In the genomic region with DNA sequence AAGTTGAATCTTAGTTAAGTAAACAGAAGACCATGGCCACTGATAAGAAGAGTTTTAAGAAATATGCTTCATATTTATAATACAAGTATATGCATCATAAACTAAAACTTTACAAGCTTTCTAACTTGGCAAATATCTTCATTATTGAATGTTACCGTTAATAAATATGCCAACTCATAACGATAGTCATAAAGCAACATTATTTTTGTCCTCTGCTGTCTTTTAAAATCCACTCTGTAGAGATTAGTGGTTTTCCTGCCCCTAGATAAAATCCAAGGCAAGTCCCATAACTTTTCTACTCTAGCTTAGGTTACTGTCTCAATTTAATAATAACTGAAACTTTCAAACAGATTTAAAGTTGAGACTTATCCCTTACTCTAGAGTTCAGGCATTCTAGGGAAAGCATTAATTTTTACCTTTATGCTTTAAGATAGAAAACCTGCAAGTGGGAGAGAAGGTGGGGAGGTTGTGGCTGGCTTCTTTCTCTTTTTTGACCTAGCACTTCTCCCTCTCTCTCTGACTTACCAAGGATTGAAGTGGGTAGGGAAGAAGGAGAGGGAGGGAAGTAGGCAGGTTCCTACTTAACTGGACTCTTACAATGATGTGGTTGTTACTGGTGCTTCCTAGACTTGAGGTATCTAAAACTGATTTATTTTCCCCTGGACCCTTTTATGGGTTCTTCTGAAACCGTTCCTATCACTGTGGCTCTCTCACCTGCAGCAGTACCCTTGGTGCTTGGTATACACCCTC, we compare ENCODE assay signal across 11 cellular contexts. TPM values are rescaled to one million over a fixed set of nuclear protein-coding genes. Genes with fewer than 3 reads are reported as not detected.
DNase-seq lines count a peak whose midpoint lies in the region; ATAC-seq, FAIRE-seq and TF ChIP-seq lines count a peak whose summit lies in the region.
"Had no signal": no experiment of that assay in that cellular context is flagged by ENCODE, and none has a peak within 500 bp of the region (broad histone marks: within the 10 kb centered on the region; RNA-seq: fewer than 3 reads in every experiment).

No MANE protein-coding gene starts in this region.

- peaks cover 3% of the 10 kb centered on the region; the same call in 1 of the 2 replicates for H4K20me1 ChIP-seq in HCT116 (ENCODE audit: insufficient read depth)

- H3K36me3 ChIP-seq in HCT116 (ENCODE audit: control insufficient read depth in 1 of 2, insufficient read depth in 2 of 2, low read length in 2 of 2) (no peaks in the 10 kb centered on the region), adrenal gland (replicated peaks in 1 of 2) (no peaks in the 10 kb centered on the region), muscle layer of duodenum (ENCODE audit: control insufficient read depth in 1 of 2, insufficient read depth in 2 of 2, low read length in 2 of 2) (peaks cover 0 to 26% of the 10 kb centered on the region in 2 donors)

- peaks cover 44% of the 10 kb centered on the region for H3K79me2 ChIP-seq in HCT116 (ENCODE audit: insufficient read depth, low read length)

- POLR2A ChIA-PET in A549 (lab: Yijun Ruan, JAX): interaction anchor here (0.9 to 2.3 kb wide), 2 partner anchors 25 to 28 kb away, joined by 3 to 14 read pairs; no protein-coding TSS in a partner anchor
- POLR2A ChIA-PET in HCT116 (lab: Charles Lee): no interaction called here

- no peak for TF ChIP-seq EP300 in A549 (IDR thresholded peaks at IDR 0.05)

- no peaks in the 10 kb centered on the region for H3K9me2 ChIP-seq in HCT116 (ENCODE audit: insufficient read depth)

- H3K4me2 ChIP-seq in A549 (peak overlapping the region; percentile 79), HCT116 (ENCODE audit: low read length) (peak overlapping the region; percentile 34; the same call in 1 of the 2 replicates)

- TF ChIP-seq POLR2A in A549 (IDR thresholded peaks at IDR 0.05; ENCODE audit: low read length) (no peak), HCT116 (IDR thresholded peaks at IDR 0.05; ENCODE audit: borderline replicate concordance, extremely low read depth, insufficient read depth, insufficient read length) (no peak), adrenal gland (IDR thresholded peaks at IDR 0.05) (no peak)

- ATAC-seq in A549 (peak; percentile 16 to 17; a peak in 4 of 6 replicates), HCT116 (no peak), GM21529 (IDR thresholded peaks at IDR 0.05; ENCODE audit: unreplicated experiment) (no peak)

- TF ChIP-seq RAD21 in A549 (conservative IDR thresholded peaks at IDR 0.05 in 1 of 2, IDR thresholded peaks at IDR 0.05 in 1 of 2) (no peak), HCT116 (IDR thresholded peaks at IDR 0.05; ENCODE audit: low read depth) (no peak)

- no peaks in the 10 kb centered on the region for H3K9me3 ChIP-seq in A549
- H3K9me3 ChIP-seq in HCT116 (ENCODE audit: control insufficient read depth in 1 of 2, insufficient read depth in 1 of 2, low read depth in 1 of 2, low read length in 2 of 2): no peaks in the 10 kb centered on the region
- H3K9me3 ChIP-seq in adrenal gland (replicated peaks in 1 of 3): no peaks in the 10 kb centered on the region
- no peaks in the 10 kb centered on the region for H3K9me3 ChIP-seq in muscle layer of duodenum (ENCODE audit: control insufficient read depth in 1 of 2, low read length in 2 of 2)

- no TSS peak for BruUV-seq in HCT116 (replicated peaks; lab: Mats Ljungman, UMichigan)

- CTCF ChIA-PET in A549 (lab: Yijun Ruan, JAX) (interaction anchor here (1.5 kb wide), 2 partner anchors 23 to 138 kb away, joined by 3 to 4 read pairs; no protein-coding TSS in a partner anchor), HCT116 (lab: Charles Lee) (no interaction called here)

- H3K4me3 ChIP-seq in A549 (peak overlapping the region; percentile 10; the same call in 1 of the 3 replicates), HCT116 (replicated peaks in 1 of 2; ENCODE audit: low read depth in 1 of 2, low read length in 2 of 2) (no peak overlapping the region), adrenal gland (no peak overlapping the region), muscle layer of duodenum (ENCODE audit: low read depth in 1 of 2, low read length in 2 of 2) (no peak overlapping the region)

- DNase-seq in A549 (ENCODE audit: low read depth in 1 of 2, low spot score in 1 of 2) (no peak), HCT116 (ENCODE audit: low read depth, low spot score) (no peak), adrenal gland (no peak), DMS 273 treated with DMSO at 0.1 percent for 48 hours (lab: John Stamatoyannopoulos, UW) (no peak), GF-D8 (lab: John Stamatoyannopoulos, UW) (no peak), NCI-H1048 (lab: John Stamatoyannopoulos, UW) (no peak)
- DNase-seq: DMS153, H7, NCI-H1930 had no signal

- no peak for FAIRE-seq in A549 (lab: Jason Lieb, UNC)

- intact Hi-C loops in HCT116 (cut with micrococcal nuclease) (loop anchor here (5.0 kb wide), 1 partner anchor 83 kb away; a partner anchor contains a TSS), adrenal gland (cut with DNase I) (no loop called here)

- peak overlapping the region; percentile 94 to 98 for H3K27ac ChIP-seq in A549
- H3K27ac ChIP-seq in HCT116 (ENCODE audit: low read depth, low read length): no peak overlapping the region; the same call in 1 of the 2 replicates
- H3K27ac ChIP-seq in adrenal gland: peak overlapping the region in 4 of 5 donors; percentile 44 to 77 (median 58)
- H3K27ac ChIP-seq in muscle layer of duodenum (ENCODE audit: low read length): peak overlapping the region; percentile 1

- RAD21 ChIA-PET in HCT116 (lab: Charles Lee; ENCODE audit: low non-redundant PET in 1 of 2, low total read pairs in 2 of 2, uncharacterized antibody in 2 of 2, unreplicated experiment in 2 of 2): no interaction called here

- TF ChIP-seq CTCF in A549 (IDR thresholded peaks at IDR 0.05) (no peak), HCT116 (IDR thresholded peaks at IDR 0.05 in 2 of 3, conservative IDR thresholded peaks at IDR 0.05 in 1 of 3; ENCODE audit: borderline replicate concordance in 1 of 3, insufficient read depth in 1 of 3, low read depth in 2 of 3, low read length in 2 of 3) (no peak), adrenal gland (IDR thresholded peaks at IDR 0.05) (no peak)

- H2AFZ ChIP-seq in HCT116 (ENCODE audit: low read depth, low read length, poor library complexity, severe bottlenecking): no peak overlapping the region

- peak overlapping the region; percentile 9; the same call in 1 of the 2 replicates for H3K9ac ChIP-seq in HCT116 (ENCODE audit: low read length)

- no peaks in the 10 kb centered on the region for H3K27me3 ChIP-seq in HCT116 (ENCODE audit: insufficient read depth, low read length)
- H3K27me3 ChIP-seq in adrenal gland: no peaks in the 10 kb centered on the region
- no peaks in the 10 kb centered on the region for H3K27me3 ChIP-seq in muscle layer of duodenum (ENCODE audit: low read depth, low read length)

- H3K4me1 ChIP-seq in A549: peaks cover 95% of the 10 kb centered on the region
- peaks cover 0 to 19% of the 10 kb centered on the region in 2 experiments; a peak in 2 of 4 replicates for H3K4me1 ChIP-seq in HCT116 (ENCODE audit: control insufficient read depth in 1 of 2, insufficient read depth in 2 of 2, low read length in 2 of 2)
- peaks cover 7 to 88% of the 10 kb centered on the region in 2 donors for H3K4me1 ChIP-seq in adrenal gland (replicated peaks in 1 of 2)
- H3K4me1 ChIP-seq in muscle layer of duodenum (ENCODE audit: control insufficient read depth in 1 of 2, insufficient read depth in 2 of 2, low read length in 2 of 2): peaks cover under 1 to 18% of the 10 kb centered on the region in 2 donors

- 20% methylated on average over 3 of the region's 3 CpGs for WGBS in A549 (ENCODE audit: missing lambda C conversion rate)
- 43 to 55% (median 47%) methylated on average over 3 of the region's 3 CpGs for WGBS in adrenal gland, 4 donors

TF ChIP-seq in A549, 52 proteins besides CTCF, POLR2A, EP300 and RAD21:
- TF ChIP-seq HOXB13 (CRISPR knock-in tag; IDR thresholded peaks at IDR 0.05; ENCODE audit: low read depth) (peak; percentile 56; the same call in 1 of the 2 replicates), EHF (CRISPR knock-in tag; IDR thresholded peaks at IDR 0.05) (peak; percentile 20; the same call in 1 of the 2 replicates), FOSL2 (IDR thresholded peaks at IDR 0.05) (no peak), FOSL2 (CRISPR knock-in tag; IDR thresholded peaks at IDR 0.05) (0 out of 2 replicates have a peak, but pooled peaks have one; percentile 3), ESRRA (IDR thresholded peaks at IDR 0.05; ENCODE audit: borderline replicate concordance, low read length) (no peak)

TF ChIP-seq in HCT116, 20 proteins besides CTCF, POLR2A, EP300 and RAD21 (continues in another document):
- TF ChIP-seq SRF (IDR thresholded peaks at IDR 0.05; ENCODE audit: low read depth) (no peak), JUND (IDR thresholded peaks at IDR 0.05) (no peak), CBX3 (IDR thresholded peaks at IDR 0.05; ENCODE audit: low read depth) (no peak), EZH2 (IDR thresholded peaks at IDR 0.05) (no peak), TCF7L2 (IDR thresholded peaks at IDR 0.05; ENCODE audit: borderline replicate concordance, extremely low read depth, insufficient read depth, insufficient read length) (no peak), YY1 (IDR thresholded peaks at IDR 0.05; ENCODE audit: extremely low read depth, insufficient replicate concordance, low read depth, low read length) (no peak)

RNA-seq across cellular contexts. Expression of a gene that starts 29.6 kb away (rescaled TPM):
- polyA plus RNA-seq in A549 (2011; rRNA removed) (122 and 147 TPM in 2 replicates), A549 (2017; fragmentation: RNase III; extraction: RNeasy Plus Mini Kit Qiagen cat#74134 plus additional on column Dnase treatment) (120 to 146 TPM (median 137 TPM) in 3 replicates), adrenal gland (10 to 100 TPM; 20.2 to 72.0 (median 22.5) TPM)
- polyA plus RNA-seq in A549 (2012; cell fraction: cytosol; rRNA removed): 38.4 and 45.0 TPM in 2 replicates
- 20.9 and 43.9 TPM in 2 replicates for polyA plus RNA-seq in A549 (2012; cell fraction: nucleus; rRNA removed)
- 82.2 and 83.3 TPM in 2 replicates for polyA minus RNA-seq in A549 (2011; rRNA and poly(A)+ RNA removed)
- total RNA-seq in HCT116 (2021; ENCODE audit: unreplicated experiment) (60.6 TPM), adrenal gland (100 to 1,000 TPM in 3 of 8 donors, 10 to 100 TPM in 5; 65.2 to 138 (median 76.7) TPM)
- 37.3 and 38.5 TPM in 2 replicates for polyA plus RNA-seq in HCT116 (2012)

Comparison
In these comparisons a context has a peak if more than half of its experiments do, and no peak if none do; other contexts are left out.
1. ATAC-seq: peak in A549 (2 of 2); none in HCT116 (single experiment) and GM21529 (single experiment).